31 cellular contexts compared by ENCODE assay signal in the genomic region with DNA sequence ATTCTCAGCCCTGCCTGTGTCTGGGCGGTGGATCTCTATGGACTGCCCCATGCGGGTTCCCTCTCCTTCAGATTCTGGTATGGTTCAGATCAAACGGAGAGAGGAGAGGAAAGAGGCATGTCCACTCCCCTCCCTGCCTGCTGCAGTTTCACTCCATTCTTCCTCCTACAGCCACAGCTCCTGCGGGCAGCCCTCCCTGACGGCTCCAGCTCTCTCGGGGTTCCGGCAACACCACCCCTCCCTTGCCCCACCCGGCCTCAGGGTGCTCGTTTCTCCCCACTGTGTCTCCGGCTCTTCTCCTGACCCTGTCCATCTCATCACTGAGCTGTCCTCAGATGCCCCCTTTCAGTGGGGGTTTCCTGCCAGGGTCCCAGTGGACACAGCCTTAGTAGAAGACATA. TPM values are rescaled to one million over a fixed set of nuclear protein-coding genes. Genes with fewer than 3 reads are reported as not detected.
"Had no signal": no experiment of that assay in that cellular context is flagged by ENCODE, and none has a peak within 500 bp of the region (broad histone marks: within the 10 kb centered on the region; RNA-seq: fewer than 3 reads in every experiment).

No MANE protein-coding gene starts in this region.

- H3K4me1 ChIP-seq: colonic mucosa, esophagus squamous epithelium, gastrocnemius medialis, heart right ventricle, left lung had no signal

- H3K27me3 ChIP-seq: colonic mucosa, gastrocnemius medialis had no signal

- H3K4me3 Mint-ChIP-seq: dendritic cell treated with granulocyte-macrophage colony-stimulating factor and Interleukin-4, amounts not matched to agents 40 ng/mL and 50 ng/mL, for 4 days; effector memory CD8-positive, alpha-beta T cell; endodermal cell; memory B cell had no signal

- ATAC-seq: effector memory CD8-positive, alpha-beta T cell; esophagus mucosa; gastrocnemius medialis; heart right ventricle; left cardiac atrium; left lung; left ventricle myocardium superior had no signal

- H3K4me1 Mint-ChIP-seq: memory B cell had no signal

- H3K9me3 ChIP-seq: colonic mucosa, esophagus squamous epithelium, gastrocnemius medialis, left lung had no signal

- H3K27ac Mint-ChIP-seq: dendritic cell treated with granulocyte-macrophage colony-stimulating factor and Interleukin-4, amounts not matched to agents 40 ng/mL and 50 ng/mL, for 4 days; effector memory CD8-positive, alpha-beta T cell; endodermal cell; memory B cell had no signal

- H3K9me3 Mint-ChIP-seq: dendritic cell treated with granulocyte-macrophage colony-stimulating factor and Interleukin-4, amounts not matched to agents 40 ng/mL and 50 ng/mL, for 4 days; effector memory CD8-positive, alpha-beta T cell; endodermal cell had no signal

- H3K36me3 Mint-ChIP-seq: memory B cell had no signal

- DNase-seq: colonic mucosa; cortex of kidney; effector CD8-positive, alpha-beta T cell; effector memory CD8-positive, alpha-beta T cell; endodermal cell; erythroblast; esophagus squamous epithelium; foreskin fibroblast; foreskin melanocyte; gastrocnemius medialis; glutamatergic neuron; head of caudate nucleus; heart right ventricle; hippocampal formation; left cardiac atrium; left lung; left ventricle myocardium superior; mammary epithelial cell; mesendoderm; midbrain had no signal

- H3K36me3 ChIP-seq: colonic mucosa, esophagus squamous epithelium, gastrocnemius medialis, heart right ventricle, left lung had no signal

- H3K27ac ChIP-seq: colonic mucosa, epithelial cell of prostate, esophagus squamous epithelium, gastrocnemius medialis, heart right ventricle, left lung had no signal

- H3K4me3 ChIP-seq: colonic mucosa, esophagus squamous epithelium, gastrocnemius medialis, heart right ventricle, left lung, lung had no signal

- H3K27me3 Mint-ChIP-seq: dendritic cell treated with granulocyte-macrophage colony-stimulating factor and Interleukin-4, amounts not matched to agents 40 ng/mL and 50 ng/mL, for 4 days had no signal

RNA-seq across cellular contexts. Expression of a gene that starts 13.9 kb away (rescaled TPM):
- total RNA-seq: chondrocyte, colonic mucosa, dermis microvascular lymphatic vessel endothelial cell, esophagus mucosa, esophagus squamous epithelium, gastrocnemius medialis, glomerular endothelial cell, kidney epithelial cell, left cardiac atrium, left lung, left ventricle myocardium superior, mammary epithelial cell, mucosa of gallbladder had no signal
- polyA plus RNA-seq: keratinocyte, mammary epithelial cell had no signal
